Comparison of ENCODE assay signal across 1 cellular context in genomic region chr18:8536226-8536625, GRCh38.
TF ChIP-seq lines count a peak whose summit lies in the region.

No MANE protein-coding gene starts in this region.

TF ChIP-seq in HepG2, 621 proteins besides CTCF, POLR2A, EP300 and RAD21 (continued from another document):
- TF ChIP-seq ZNF546 (CRISPR knock-in tag; conservative IDR thresholded peaks at IDR 0.05) = no peak
- no peak for TF ChIP-seq ZNF281 (CRISPR knock-in tag; IDR thresholded peaks at IDR 0.05; ENCODE audit: borderline replicate concordance)
- TF ChIP-seq CSRNP2 (CRISPR knock-in tag; conservative IDR thresholded peaks at IDR 0.05; ENCODE audit: low read depth) = no peak
- no peak for TF ChIP-seq ZC3H13 (CRISPR knock-in tag; IDR thresholded peaks at IDR 0.05)
- TF ChIP-seq, protein P1, sequence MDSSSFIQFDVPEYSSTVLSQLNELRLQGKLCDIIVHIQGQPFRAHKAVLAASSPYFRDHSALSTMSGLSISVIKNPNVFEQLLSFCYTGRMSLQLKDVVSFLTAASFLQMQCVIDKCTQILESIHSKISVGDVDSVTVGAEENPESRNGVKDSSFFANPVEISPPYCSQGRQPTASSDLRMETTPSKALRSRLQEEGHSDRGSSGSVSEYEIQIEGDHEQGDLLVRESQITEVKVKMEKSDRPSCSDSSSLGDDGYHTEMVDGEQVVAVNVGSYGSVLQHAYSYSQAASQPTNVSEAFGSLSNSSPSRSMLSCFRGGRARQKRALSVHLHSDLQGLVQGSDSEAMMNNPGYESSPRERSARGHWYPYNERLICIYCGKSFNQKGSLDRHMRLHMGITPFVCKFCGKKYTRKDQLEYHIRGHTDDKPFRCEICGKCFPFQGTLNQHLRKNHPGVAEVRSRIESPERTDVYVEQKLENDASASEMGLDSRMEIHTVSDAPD (CRISPR knock-in tag; IDR thresholded peaks at IDR 0.05) = no peak
- TF ChIP-seq POGZ (CRISPR knock-in tag; IDR thresholded peaks at IDR 0.05) = no peak
- no peak for TF ChIP-seq GATAD2A (CRISPR knock-in tag; IDR thresholded peaks at IDR 0.05)
- TF ChIP-seq ZBTB2 (CRISPR knock-in tag; IDR thresholded peaks at IDR 0.05; ENCODE audit: low read depth) = no peak
- no peak for TF ChIP-seq ATAD3A (CRISPR knock-in tag; IDR thresholded peaks at IDR 0.05)
- TF ChIP-seq HMGXB3 (CRISPR knock-in tag; IDR thresholded peaks at IDR 0.05; ENCODE audit: borderline replicate concordance) = no peak
